ENCODE assay signal across 8 cellular contexts in genomic region chr5:157366741-157367684, GRCh38.
DNase-seq lines count a peak whose midpoint lies in the region; ATAC-seq and TF ChIP-seq lines count a peak whose summit lies in the region.

No MANE protein-coding gene starts in this region.

- H3K27me3 ChIP-seq in psoas muscle (ENCODE audit: insufficient read depth in 3 of 3, low read length in 2 of 3) = no peaks in the 10 kb centered on the region

- H3K9me3 ChIP-seq in psoas muscle = no peaks in the 10 kb centered on the region

- H3K4me1 ChIP-seq in psoas muscle = peaks cover 5% of the 10 kb centered on the region

- TF ChIP-seq CTCF in GM12864 (IDR thresholded peaks at IDR 0.05; ENCODE audit: low read depth, low read length, missing control alignments) (peak; percentile 30), fibroblast of the aortic adventitia (IDR thresholded peaks at IDR 0.05; ENCODE audit: insufficient read depth, low read length) (peak; percentile 73), psoas muscle (IDR thresholded peaks at IDR 0.05) (peak; percentile 47)

- DNase-seq in GM12864 (ENCODE audit: low read depth) = no peak
- DNase-seq in RPMI7951 (ENCODE audit: low read depth) = peak; percentile 61
- peak; percentile 85 for DNase-seq in fibroblast of the aortic adventitia (ENCODE audit: low read depth)
- DNase-seq in psoas muscle = no peak
- DNase-seq in activated effector memory CD4-positive, alpha-beta T cell treated with anti-CD3 and anti-CD28 coated beads, Interleukin-2, amount 50 U/mL, for 16 hours = no peak
- DNase-seq in NCI-H1048 (lab: John Stamatoyannopoulos, UW) = no peak

- intact Hi-C loops in psoas muscle (cut with DNase I) = loop anchor here in 1 of 2 donors (5.0 kb wide), 1 partner anchor 110 kb away; no protein-coding TSS in a partner anchor

- ATAC-seq in psoas muscle = peak in 3 of 4 donors; percentile 33 to 70 (median 62)
- no peak for ATAC-seq in GM21786 (IDR thresholded peaks at IDR 0.05; ENCODE audit: unreplicated experiment)
- ATAC-seq in HG03432 (IDR thresholded peaks at IDR 0.05; ENCODE audit: unreplicated experiment) = no peak

- no peaks in the 10 kb centered on the region for H3K36me3 ChIP-seq in psoas muscle (ENCODE audit: insufficient read depth in 1 of 2, low read depth in 1 of 2)

- no peak overlapping the region for H3K4me3 ChIP-seq in GM12864 (ENCODE audit: low read depth, low read length)
- H3K4me3 ChIP-seq in fibroblast of the aortic adventitia (ENCODE audit: low read depth, low read length) = no peak overlapping the region
- no peak overlapping the region for H3K4me3 ChIP-seq in psoas muscle

- no peak overlapping the region for H3K27ac ChIP-seq in psoas muscle

- 57 to 67% (median 59%) methylated on average over 7 of the region's 7 CpGs for WGBS in psoas muscle, 3 donors

Comparison
In these comparisons a context has a peak if more than half of its experiments do, and no peak if none do; other contexts are left out.
1. DNase-seq: peak in RPMI7951 (single experiment) and fibroblast of the aortic adventitia (single experiment); none in GM12864 (single experiment), psoas muscle (0 of 2), activated effector memory CD4-positive, alpha-beta T cell treated with anti-CD3 and anti-CD28 coated beads, Interleukin-2, amount 50 U/mL, for 16 hours (single experiment) and NCI-H1048 (single experiment).
2. ATAC-seq: peak in psoas muscle (3 of 4); none in GM21786 (single experiment) and HG03432 (single experiment).
3. Peak in every context shown above with its lines, with median percentiles within 50 percentile points of each other: CTCF ChIP-seq.